Comparison of ENCODE assay signal across 1 cellular context in genomic region chr16:53051255-53051654, GRCh38. TPM values are rescaled to one million over a fixed set of nuclear protein-coding genes. Genes with fewer than 3 reads are reported as not detected.
"Had no signal": no experiment of that assay in that cellular context is flagged by ENCODE, and none has a peak within 500 bp of the region (broad histone marks: within the 10 kb centered on the region; RNA-seq: fewer than 3 reads in every experiment).

No MANE protein-coding gene starts in this region.

RNA-seq across cellular contexts. Expression of gene CHD9NB, which starts 1.4 kb away (rescaled TPM):
- total RNA-seq: vagina had no signal
